14 cellular contexts compared by ENCODE assay signal in the genomic region with DNA sequence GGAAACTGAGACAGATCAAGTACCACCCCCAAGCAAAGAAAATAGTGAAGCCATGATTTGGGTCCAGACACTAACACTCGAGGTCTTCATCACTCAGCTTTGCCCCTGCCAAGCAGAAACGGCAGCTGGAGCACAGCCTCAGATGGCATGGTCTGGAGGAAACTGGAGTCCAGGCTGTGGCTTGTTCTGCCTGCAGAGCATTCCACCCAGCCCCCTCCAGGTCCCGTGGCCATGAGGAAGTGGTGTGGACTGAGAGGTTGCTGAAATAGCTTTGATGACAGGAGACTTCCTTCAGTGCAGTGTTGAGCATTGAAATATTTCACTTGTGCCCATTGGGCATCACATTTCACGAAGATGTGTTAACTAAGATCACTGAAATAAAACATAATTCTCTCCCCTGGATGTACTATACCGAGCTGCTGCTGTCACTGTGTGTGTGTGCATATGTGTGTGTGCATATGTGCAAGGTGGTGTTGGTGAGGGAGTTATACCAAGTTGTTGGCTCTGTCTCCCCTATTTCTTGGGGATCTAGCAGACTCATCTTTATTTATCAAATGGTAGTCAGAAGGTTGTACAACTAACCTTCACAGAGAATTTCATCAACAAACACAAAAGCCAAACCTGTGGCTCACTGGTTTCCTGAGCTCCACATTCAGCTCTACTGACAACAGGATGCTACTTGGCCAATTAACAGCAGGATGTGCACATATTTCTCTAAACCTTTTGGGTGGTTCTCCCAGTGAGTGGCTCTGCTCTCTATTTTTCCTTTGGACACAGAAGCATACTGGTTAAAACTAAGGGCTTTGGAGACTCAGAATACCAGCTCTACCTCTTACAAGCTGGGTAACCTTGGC.
A peak's percentile ranks its signal among the peaks of the same experiment; 100 is the strongest.
DNase-seq lines count a peak whose midpoint lies in the region; ATAC-seq and TF ChIP-seq lines count a peak whose summit lies in the region.
"Had no signal": no experiment of that assay in that cellular context is flagged by ENCODE, and none has a peak within 500 bp of the region (broad histone marks: within the 10 kb centered on the region; RNA-seq: fewer than 3 reads in every experiment).

No MANE protein-coding gene starts in this region.

- peaks cover 0 to 4% (median 3%) of the 10 kb centered on the region in 7 donors for H3K4me1 Mint-ChIP-seq in naive thymus-derived CD4-positive, alpha-beta T cell

- H3K9me3 Mint-ChIP-seq in naive thymus-derived CD4-positive, alpha-beta T cell: peaks cover 0 to 26% (median 7%) of the 10 kb centered on the region in 11 donors

- peaks cover 0 to 2% (median 0%) of the 10 kb centered on the region in 5 donors for H3K27me3 Mint-ChIP-seq in naive thymus-derived CD4-positive, alpha-beta T cell

- no peak overlapping the region for H3K27ac Mint-ChIP-seq in naive thymus-derived CD4-positive, alpha-beta T cell
- H3K27ac Mint-ChIP-seq: dendritic cell treated with granulocyte-macrophage colony-stimulating factor and Interleukin-4, amounts not matched to agents 40 ng/mL and 50 ng/mL, for 4 days; T-helper 2 cell treated with Interferon-gamma antibody and Interleukin-4, amounts not matched to agents 5 μg/mL and 100 μg/mL, for 36 hours had no signal

- no peaks in the 10 kb centered on the region for H3K27me3 ChIP-seq in body of pancreas
- H3K27me3 ChIP-seq in naive thymus-derived CD4-positive, alpha-beta T cell (ENCODE audit: control insufficient read depth in 2 of 2, insufficient read depth in 2 of 2, low read length in 2 of 2): no peaks in the 10 kb centered on the region

- H3K4me3 ChIP-seq in body of pancreas: no peak overlapping the region
- no peak overlapping the region for H3K4me3 ChIP-seq in naive thymus-derived CD4-positive, alpha-beta T cell (ENCODE audit: low read length)

- H3K27ac ChIP-seq in KOPT-K1 (ENCODE audit: low read depth, low read length, poor library complexity, severe bottlenecking): peak overlapping the region; percentile 63
- no peak overlapping the region for H3K27ac ChIP-seq in body of pancreas
- H3K27ac ChIP-seq in naive thymus-derived CD4-positive, alpha-beta T cell (ENCODE audit: low read depth, low read length): no peak overlapping the region

- no peaks in the 10 kb centered on the region for H3K4me1 ChIP-seq in body of pancreas
- peaks cover 0 to 17% of the 10 kb centered on the region in 2 donors for H3K4me1 ChIP-seq in naive thymus-derived CD4-positive, alpha-beta T cell (ENCODE audit: control insufficient read depth in 2 of 2, insufficient read depth in 2 of 2, low read length in 2 of 2)
- H3K4me1 ChIP-seq: Caco-2 had no signal

- CTCF ChIA-PET in naive thymus-derived CD4-positive, alpha-beta T cell (lab: Charles Lee): interaction anchor here (0.5 to 1.0 kb wide), 4 partner anchors 147 to 1382 kb away, joined by 3 read pairs; no protein-coding TSS in a partner anchor

- intact Hi-C loops in body of pancreas (cut with DNase I): no loop called here
- intact Hi-C loops in naive thymus-derived CD4-positive, alpha-beta T cell (cut with micrococcal nuclease): loop anchor here (2.0 to 5.0 kb wide), 2 partner anchors 62 to 147 kb away; no protein-coding TSS in a partner anchor

- H3K36me3 Mint-ChIP-seq in naive thymus-derived CD4-positive, alpha-beta T cell: peaks cover 10 to 19% (median 12%) of the 10 kb centered on the region in 5 donors

- no peak for TF ChIP-seq POLR2A in body of pancreas (IDR thresholded peaks at IDR 0.05)

- TF ChIP-seq CTCF in body of pancreas (IDR thresholded peaks at IDR 0.05) (no peak), omental fat pad (IDR thresholded peaks at IDR 0.05) (no peak)

- H3K9me3 ChIP-seq in KOPT-K1 (ENCODE audit: insufficient read depth, low read length, poor library complexity, severe bottlenecking) (peaks cover 6% of the 10 kb centered on the region), body of pancreas (no peaks in the 10 kb centered on the region)
- H3K9me3 ChIP-seq in naive thymus-derived CD4-positive, alpha-beta T cell (ENCODE audit: control insufficient read depth in 2 of 3, low read length in 3 of 3): no peaks in the 10 kb centered on the region
- H3K9me3 ChIP-seq: Caco-2 had no signal

- POLR2A ChIA-PET in naive thymus-derived CD4-positive, alpha-beta T cell (lab: Charles Lee): interaction anchor here (0.6 to 1.3 kb wide), 3 partner anchors 9 to 350 kb away, joined by 3 read pairs; no protein-coding TSS in a partner anchor

- WGBS in body of pancreas, 2 donors: 39 to 43% methylated on average over 5 of the region's 5 CpGs

- DNase-seq in Ammon's horn (ENCODE audit: low spot score) (peak; percentile 70), body of pancreas (peak in 3 of 4 donors; percentile 13 to 56 (median 17)), LoVo (ENCODE audit: low spot score) (no peak), omental fat pad (ENCODE audit: low spot score) (no peak)
- DNase-seq in naive thymus-derived CD4-positive, alpha-beta T cell: peak in 6 of 9 donors; percentile 7 to 47 (median 36)
- DNase-seq: activated T-cell treated with anti-CD3 and anti-CD28 coated beads, Interleukin-2, amount 50 U/mL, for 48 hours; Caco-2; HCEC 1CT; occipital lobe had no signal

- ATAC-seq in body of pancreas (no peak), HG03378 (IDR thresholded peaks at IDR 0.05; ENCODE audit: unreplicated experiment) (no peak), GM18868 (IDR thresholded peaks at IDR 0.05; ENCODE audit: unreplicated experiment) (no peak), omental fat pad (ENCODE audit: low FRiP score) (no peak)
- peak; percentile 88 for ATAC-seq in naive thymus-derived CD4-positive, alpha-beta T cell

- H3K4me3 Mint-ChIP-seq in naive thymus-derived CD4-positive, alpha-beta T cell: no peak overlapping the region
- H3K4me3 Mint-ChIP-seq: dendritic cell treated with granulocyte-macrophage colony-stimulating factor and Interleukin-4, amounts not matched to agents 40 ng/mL and 50 ng/mL, for 4 days; T-helper 2 cell treated with Interferon-gamma antibody and Interleukin-4, amounts not matched to agents 5 μg/mL and 100 μg/mL, for 36 hours had no signal

- no peaks in the 10 kb centered on the region for H3K36me3 ChIP-seq in KOPT-K1 (ENCODE audit: insufficient read depth, low read length)
- no peaks in the 10 kb centered on the region for H3K36me3 ChIP-seq in body of pancreas (replicated peaks in 1 of 2; ENCODE audit: insufficient read depth in 1 of 2, low read depth in 2 of 2)
- no peaks in the 10 kb centered on the region for H3K36me3 ChIP-seq in naive thymus-derived CD4-positive, alpha-beta T cell (ENCODE audit: control insufficient read depth in 2 of 3, insufficient read depth in 3 of 3, low read length in 3 of 3)

Comparison
In these comparisons a context has a peak if more than half of its experiments do, and no peak if none do; other contexts are left out.
1. DNase-seq: peak in Ammon's horn (single experiment), body of pancreas (3 of 4) and naive thymus-derived CD4-positive, alpha-beta T cell (6 of 9); none in LoVo (single experiment) and omental fat pad (single experiment).